16 cellular contexts compared by ENCODE assay signal in genomic region chr5:37494756-37495155, GRCh38.
DNase-seq lines count a peak whose midpoint lies in the region; TF ChIP-seq lines count a peak whose summit lies in the region.
"Had no signal": no experiment of that assay in that cellular context is flagged by ENCODE, and none has a peak within 500 bp of the region (broad histone marks: within the 10 kb centered on the region; RNA-seq: fewer than 3 reads in every experiment).

No MANE protein-coding gene starts in this region.

- intact Hi-C loops in spleen (cut with DNase I; ENCODE audit: low total_unique reads), result no loop called here

- no peak overlapping the region for H2AFZ ChIP-seq in osteoblast (ENCODE audit: low read length)
- no peak overlapping the region for H2AFZ ChIP-seq in hepatocyte
- H2AFZ ChIP-seq in Karpas-422 (ENCODE audit: low read length), result no peak overlapping the region

- H3K27ac ChIP-seq in osteoblast (ENCODE audit: low read depth, low read length) (peak overlapping the region; percentile 52), spleen (no peak overlapping the region), hepatocyte (no peak overlapping the region), Karpas-422 (ENCODE audit: low read length) (no peak overlapping the region)

- no peaks in the 10 kb centered on the region for H3K79me2 ChIP-seq in osteoblast (ENCODE audit: insufficient read depth, low read length)
- no peaks in the 10 kb centered on the region for H3K79me2 ChIP-seq in hepatocyte
- no peaks in the 10 kb centered on the region; the same call in 1 of the 2 replicates for H3K79me2 ChIP-seq in Karpas-422 (ENCODE audit: low read length)

- no peak overlapping the region for H3K4me3 ChIP-seq in BJ (ENCODE audit: low read depth, low read length)
- H3K4me3 ChIP-seq in epithelial cell of esophagus (ENCODE audit: low read length), result no peak overlapping the region
- no peak overlapping the region for H3K4me3 ChIP-seq in osteoblast (ENCODE audit: insufficient read depth, low read length)
- no peak overlapping the region for H3K4me3 ChIP-seq in spleen
- no peak overlapping the region for H3K4me3 ChIP-seq in hepatocyte
- H3K4me3 ChIP-seq in Karpas-422 (ENCODE audit: low read length), result no peak overlapping the region

- CTCF ChIA-PET in BJ (lab: Yijun Ruan, JAX), result interaction anchor here (0.7 to 1.0 kb wide), 2 partner anchors 334 to 342 kb away, joined by 3 to 4 read pairs; no protein-coding TSS in a partner anchor

- peaks cover 4% of the 10 kb centered on the region for H4K20me1 ChIP-seq in osteoblast (ENCODE audit: insufficient read depth, low read length)
- no peaks in the 10 kb centered on the region for H4K20me1 ChIP-seq in hepatocyte (ENCODE audit: insufficient read depth, poor library complexity, severe bottlenecking)
- H4K20me1 ChIP-seq in Karpas-422 (ENCODE audit: insufficient read depth, low read depth, low read length), result no peaks in the 10 kb centered on the region

- H3K4me2 ChIP-seq in osteoblast (ENCODE audit: insufficient read depth, low read length) (peak overlapping the region; percentile 31), hepatocyte (no peak overlapping the region), Karpas-422 (ENCODE audit: low read depth, low read length, poor library complexity, severe bottlenecking) (no peak overlapping the region)

- peaks cover 20% of the 10 kb centered on the region for H3K4me1 ChIP-seq in osteoblast (ENCODE audit: insufficient read depth, low read length)
- no peaks in the 10 kb centered on the region for H3K4me1 ChIP-seq in spleen
- H3K4me1 ChIP-seq in hepatocyte (ENCODE audit: insufficient read depth), result no peaks in the 10 kb centered on the region
- peaks cover 10% of the 10 kb centered on the region for H3K4me1 ChIP-seq in Karpas-422 (ENCODE audit: low read length)

- TF ChIP-seq CTCF in BJ (IDR thresholded peaks at IDR 0.05; ENCODE audit: insufficient read depth, low read depth, low read length) (no peak), epithelial cell of esophagus (IDR thresholded peaks at IDR 0.05; ENCODE audit: insufficient read depth, low read depth, low read length, missing control alignments) (no peak), osteoblast (IDR thresholded peaks at IDR 0.05; ENCODE audit: extremely low read depth, low read depth, low read length) (no peak), spleen (IDR thresholded peaks at IDR 0.05 in 8 of 11, conservative IDR thresholded peaks at IDR 0.05 in 3 of 11) (no peak), hepatocyte (IDR thresholded peaks at IDR 0.05; ENCODE audit: poor library complexity) (no peak)

- H3K9me2 ChIP-seq in hepatocyte (replicated peaks; ENCODE audit: insufficient read depth) (no peaks in the 10 kb centered on the region), Karpas-422 (replicated peaks; ENCODE audit: insufficient read depth, low read length) (no peaks in the 10 kb centered on the region)

- H3K36me3 ChIP-seq in BJ (ENCODE audit: control insufficient read depth, insufficient read depth, low read length), result no peaks in the 10 kb centered on the region
- H3K36me3 ChIP-seq in osteoblast (ENCODE audit: insufficient read depth, low read length), result no peaks in the 10 kb centered on the region
- H3K36me3 ChIP-seq in spleen, result peaks cover 0 to 45% (median 7%) of the 10 kb centered on the region in 6 donors
- no peaks in the 10 kb centered on the region for H3K36me3 ChIP-seq in hepatocyte (replicated peaks; ENCODE audit: insufficient read depth, low read depth)
- no peaks in the 10 kb centered on the region for H3K36me3 ChIP-seq in Karpas-422 (ENCODE audit: insufficient read depth, low read length)

- no peak for TF ChIP-seq POLR2A in spleen (IDR thresholded peaks at IDR 0.05)

- H3K9me3 ChIP-seq in osteoblast (ENCODE audit: low read depth, low read length) (no peaks in the 10 kb centered on the region), spleen (no peaks in the 10 kb centered on the region), hepatocyte (ENCODE audit: low read depth) (no peaks in the 10 kb centered on the region), Karpas-422 (ENCODE audit: low read length) (no peaks in the 10 kb centered on the region)

- no peaks in the 10 kb centered on the region for H3K27me3 ChIP-seq in BJ (ENCODE audit: control insufficient read depth, insufficient read depth, low read length)
- no peaks in the 10 kb centered on the region for H3K27me3 ChIP-seq in osteoblast (ENCODE audit: insufficient read depth, low read length)
- no peaks in the 10 kb centered on the region for H3K27me3 ChIP-seq in spleen (replicated peaks in 1 of 7)
- H3K27me3 ChIP-seq in hepatocyte, result no peaks in the 10 kb centered on the region
- H3K27me3 ChIP-seq in Karpas-422 (ENCODE audit: low read length), result no peaks in the 10 kb centered on the region

- no peak overlapping the region for H3K9ac ChIP-seq in Karpas-422 (ENCODE audit: low read length)

- DNase-seq in BJ (ENCODE audit: low read depth), result peak; percentile 22
- DNase-seq in NCI-H526 (lab: John Stamatoyannopoulos, UW), result peak; percentile 57 to 71
- peak; percentile 81 for DNase-seq in epithelial cell of esophagus (ENCODE audit: low read depth)
- no peak for DNase-seq in osteoblast (ENCODE audit: insufficient read length, low spot score, missing footprints)
- DNase-seq in spleen, result no peak
- DNase-seq in hepatocyte (ENCODE audit: low spot score), result no peak
- DNase-seq in Karpas-422, result no peak
- DNase-seq in glomerular visceral epithelial cell (ENCODE audit: extremely low spot score), result no peak
- DNase-seq: activated naive CD4-positive, alpha-beta T cell treated with anti-CD3 and anti-CD28 coated beads, Interleukin-2, amount 50 U/mL, for 16 hours; DMS 273 treated with DMSO at 0.1 percent for 48 hours; left ventricle myocardium superior; naive thymus-derived CD8-positive, alpha-beta T cell; NCI-H2029; right cardiac atrium; RPMI8226; stimulated activated naive CD4-positive, alpha-beta T cell had no signal

- POLR2A ChIA-PET in BJ (lab: Charles Lee), result no interaction called here

Comparison
In these comparisons a context has a peak if more than half of its experiments do, and no peak if none do; other contexts are left out.
1. DNase-seq: peak in BJ (single experiment), NCI-H526 (2 of 2) and epithelial cell of esophagus (single experiment); none in osteoblast (single experiment), spleen (single experiment), hepatocyte (single experiment), Karpas-422 (single experiment) and glomerular visceral epithelial cell (single experiment).